ENCODE assay signal across 1 cellular context in genomic region chr11:110077866-110078325, GRCh38.
A peak's percentile ranks its signal among the peaks of the same experiment; 100 is the strongest.
TF ChIP-seq lines count a peak whose summit lies in the region.

No MANE protein-coding gene starts in this region.

TF ChIP-seq in K562, 482 proteins besides CTCF, POLR2A, EP300 and RAD21 (continued from another document):
- TF ChIP-seq SMAD2 (IDR thresholded peaks at IDR 0.05; ENCODE audit: low read depth, low read length) (no peak), SLC30A9 (CRISPR knock-in tag; IDR thresholded peaks at IDR 0.05) (no peak), FOXP1 (CRISPR knock-in tag; IDR thresholded peaks at IDR 0.05) (no peak), TAL1 (IDR thresholded peaks at IDR 0.05) (0 out of 2 replicates have a peak, but pooled peaks have one; percentile 7), ZNF282 (CRISPR knock-in tag; IDR thresholded peaks at IDR 0.05) (no peak), TSC22D4 (tag; IDR thresholded peaks at IDR 0.05) (no peak), ZNF57 (CRISPR knock-in tag; IDR thresholded peaks at IDR 0.05) (no peak), ZNF551 (CRISPR knock-in tag; IDR thresholded peaks at IDR 0.05) (no peak), SMARCA4 (IDR thresholded peaks at IDR 0.05) (0 out of 2 replicates have a peak, but pooled peaks have one; percentile 24), FOSL1 (tag; conservative IDR thresholded peaks at IDR 0.05) (peak; percentile 82), TRIM28 (IDR thresholded peaks at IDR 0.05) (no peak), NFATC3 (IDR thresholded peaks at IDR 0.05) (no peak), ETV1 (tag; conservative IDR thresholded peaks at IDR 0.05; ENCODE audit: low read depth) (no peak), E4F1 (CRISPR knock-in tag; IDR thresholded peaks at IDR 0.05; ENCODE audit: borderline replicate concordance) (no peak), ZNF24 (IDR thresholded peaks at IDR 0.05) (no peak), MAZ (CRISPR knock-in tag; conservative IDR thresholded peaks at IDR 0.05 in 1 of 2, IDR thresholded peaks at IDR 0.05 in 1 of 2) (no peak), SAFB2 (IDR thresholded peaks at IDR 0.05; ENCODE audit: borderline replicate concordance, low read depth, low read length, severe bottlenecking) (no peak), BCOR (IDR thresholded peaks at IDR 0.05) (no peak), GABPB2 (CRISPR knock-in tag; conservative IDR thresholded peaks at IDR 0.05) (no peak), ZNF175 (CRISPR knock-in tag; IDR thresholded peaks at IDR 0.05; ENCODE audit: low read depth) (peak; percentile 42; the same call in 1 of the 2 replicates), ARID1B (IDR thresholded peaks at IDR 0.05) (no peak), HDAC6 (IDR thresholded peaks at IDR 0.05; ENCODE audit: low read depth, low read length) (no peak), MYBL2 (IDR thresholded peaks at IDR 0.05; ENCODE audit: low read depth) (no peak), MYBL2 (CRISPR knock-in tag; IDR thresholded peaks at IDR 0.05; ENCODE audit: borderline replicate concordance) (no peak), ZNF263 (CRISPR knock-in tag; IDR thresholded peaks at IDR 0.05; ENCODE audit: borderline replicate concordance) (no peak), ZNF778 (CRISPR knock-in tag; IDR thresholded peaks at IDR 0.05) (no peak), MAFK (IDR thresholded peaks at IDR 0.05; ENCODE audit: low read length) (no peak), ZFX (CRISPR knock-in tag; IDR thresholded peaks at IDR 0.05) (no peak), JUND (IDR thresholded peaks at IDR 0.05; ENCODE audit: borderline replicate concordance, low read depth, low read length) (peak; percentile 32; the same call in 1 of the 2 replicates), JUND (tag; IDR thresholded peaks at IDR 0.05; ENCODE audit: borderline replicate concordance, low read depth, low read length) (no peak), L3MBTL2 (IDR thresholded peaks at IDR 0.05) (no peak), FOXJ2 (tag; IDR thresholded peaks at IDR 0.05) (no peak), ZNF707 (CRISPR knock-in tag; conservative IDR thresholded peaks at IDR 0.05) (no peak), ZNF311 (CRISPR knock-in tag; IDR thresholded peaks at IDR 0.05) (peak; percentile 91), NONO (IDR thresholded peaks at IDR 0.05; ENCODE audit: low read depth in 2 of 2, low read length in 1 of 2) (no peak)
- TF ChIP-seq, protein P1, sequence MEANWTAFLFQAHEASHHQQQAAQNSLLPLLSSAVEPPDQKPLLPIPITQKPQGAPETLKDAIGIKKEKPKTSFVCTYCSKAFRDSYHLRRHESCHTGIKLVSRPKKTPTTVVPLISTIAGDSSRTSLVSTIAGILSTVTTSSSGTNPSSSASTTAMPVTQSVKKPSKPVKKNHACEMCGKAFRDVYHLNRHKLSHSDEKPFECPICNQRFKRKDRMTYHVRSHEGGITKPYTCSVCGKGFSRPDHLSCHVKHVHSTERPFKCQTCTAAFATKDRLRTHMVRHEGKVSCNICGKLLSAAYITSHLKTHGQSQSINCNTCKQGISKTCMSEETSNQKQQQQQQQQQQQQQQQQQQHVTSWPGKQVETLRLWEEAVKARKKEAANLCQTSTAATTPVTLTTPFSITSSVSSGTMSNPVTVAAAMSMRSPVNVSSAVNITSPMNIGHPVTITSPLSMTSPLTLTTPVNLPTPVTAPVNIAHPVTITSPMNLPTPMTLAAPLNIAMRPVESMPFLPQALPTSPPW (CRISPR knock-in tag; IDR thresholded peaks at IDR 0.05), result no peak
- TF ChIP-seq, protein P2, sequence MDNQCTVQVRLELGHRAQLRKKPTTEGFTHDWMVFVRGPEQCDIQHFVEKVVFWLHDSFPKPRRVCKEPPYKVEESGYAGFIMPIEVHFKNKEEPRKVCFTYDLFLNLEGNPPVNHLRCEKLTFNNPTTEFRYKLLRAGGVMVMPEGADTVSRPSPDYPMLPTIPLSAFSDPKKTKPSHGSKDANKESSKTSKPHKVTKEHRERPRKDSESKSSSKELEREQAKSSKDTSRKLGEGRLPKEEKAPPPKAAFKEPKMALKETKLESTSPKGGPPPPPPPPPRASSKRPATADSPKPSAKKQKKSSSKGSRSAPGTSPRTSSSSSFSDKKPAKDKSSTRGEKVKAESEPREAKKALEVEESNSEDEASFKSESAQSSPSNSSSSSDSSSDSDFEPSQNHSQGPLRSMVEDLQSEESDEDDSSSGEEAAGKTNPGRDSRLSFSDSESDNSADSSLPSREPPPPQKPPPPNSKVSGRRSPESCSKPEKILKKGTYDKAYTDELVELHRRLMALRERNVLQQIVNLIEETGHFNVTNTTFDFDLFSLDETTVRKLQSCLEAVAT (IDR thresholded peaks at IDR 0.05), result no peak
- TF ChIP-seq, protein P3, sequence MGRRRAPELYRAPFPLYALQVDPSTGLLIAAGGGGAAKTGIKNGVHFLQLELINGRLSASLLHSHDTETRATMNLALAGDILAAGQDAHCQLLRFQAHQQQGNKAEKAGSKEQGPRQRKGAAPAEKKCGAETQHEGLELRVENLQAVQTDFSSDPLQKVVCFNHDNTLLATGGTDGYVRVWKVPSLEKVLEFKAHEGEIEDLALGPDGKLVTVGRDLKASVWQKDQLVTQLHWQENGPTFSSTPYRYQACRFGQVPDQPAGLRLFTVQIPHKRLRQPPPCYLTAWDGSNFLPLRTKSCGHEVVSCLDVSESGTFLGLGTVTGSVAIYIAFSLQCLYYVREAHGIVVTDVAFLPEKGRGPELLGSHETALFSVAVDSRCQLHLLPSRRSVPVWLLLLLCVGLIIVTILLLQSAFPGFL (CRISPR knock-in tag; IDR thresholded peaks at IDR 0.05), result no peak
- TF ChIP-seq, protein P4, sequence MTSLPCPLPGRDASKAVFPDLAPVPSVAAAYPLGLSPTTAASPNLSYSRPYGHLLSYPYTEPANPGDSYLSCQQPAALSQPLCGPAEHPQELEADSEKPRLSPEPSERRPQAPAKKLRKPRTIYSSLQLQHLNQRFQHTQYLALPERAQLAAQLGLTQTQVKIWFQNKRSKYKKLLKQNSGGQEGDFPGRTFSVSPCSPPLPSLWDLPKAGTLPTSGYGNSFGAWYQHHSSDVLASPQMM (CRISPR knock-in tag; IDR thresholded peaks at IDR 0.05), result no peak
- TF ChIP-seq, protein P5, sequence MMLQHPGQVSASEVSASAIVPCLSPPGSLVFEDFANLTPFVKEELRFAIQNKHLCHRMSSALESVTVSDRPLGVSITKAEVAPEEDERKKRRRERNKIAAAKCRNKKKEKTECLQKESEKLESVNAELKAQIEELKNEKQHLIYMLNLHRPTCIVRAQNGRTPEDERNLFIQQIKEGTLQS (IDR thresholded peaks at IDR 0.05), result peak; percentile 37; the same call in 1 of the 2 replicates
- TF ChIP-seq, protein P5 (CRISPR knock-in tag; conservative IDR thresholded peaks at IDR 0.05), result no peak
- TF ChIP-seq, protein P6, sequence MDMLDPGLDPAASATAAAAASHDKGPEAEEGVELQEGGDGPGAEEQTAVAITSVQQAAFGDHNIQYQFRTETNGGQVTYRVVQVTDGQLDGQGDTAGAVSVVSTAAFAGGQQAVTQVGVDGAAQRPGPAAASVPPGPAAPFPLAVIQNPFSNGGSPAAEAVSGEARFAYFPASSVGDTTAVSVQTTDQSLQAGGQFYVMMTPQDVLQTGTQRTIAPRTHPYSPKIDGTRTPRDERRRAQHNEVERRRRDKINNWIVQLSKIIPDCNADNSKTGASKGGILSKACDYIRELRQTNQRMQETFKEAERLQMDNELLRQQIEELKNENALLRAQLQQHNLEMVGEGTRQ (CRISPR knock-in tag; IDR thresholded peaks at IDR 0.05), result no peak
